ENCODE assay signal across 10 cellular contexts in genomic region chr1:158002630-158003408, GRCh38. TPM values are rescaled to one million over a fixed set of nuclear protein-coding genes. Genes with fewer than 3 reads are reported as not detected.
DNase-seq lines count a peak whose midpoint lies in the region; ATAC-seq and TF ChIP-seq lines count a peak whose summit lies in the region.
"Had no signal": no experiment of that assay in that cellular context is flagged by ENCODE, and none has a peak within 500 bp of the region (broad histone marks: within the 10 kb centered on the region; RNA-seq: fewer than 3 reads in every experiment).

No MANE protein-coding gene starts in this region.

- peak overlapping the region; percentile 67 for H3K4me3 ChIP-seq in SK-N-MC
- peak overlapping the region; percentile 22 for H3K4me3 ChIP-seq in fibroblast of the aortic adventitia (ENCODE audit: low read depth, low read length)
- H3K4me3 ChIP-seq: BLaER1 had no signal

- no peaks in the 10 kb centered on the region for H3K9me3 ChIP-seq in SK-N-MC (ENCODE audit: low read depth, low read length)
- H3K9me3 ChIP-seq: BLaER1 had no signal

- H3K4me1 Mint-ChIP-seq in progenitor cell of endocrine pancreas (ENCODE audit: low read depth), result peaks cover 60% of the 10 kb centered on the region

- DNase-seq in COLO829 (ENCODE audit: low spot score), result peak; percentile 81
- DNase-seq in SK-N-MC (ENCODE audit: low read depth, low spot score), result no peak
- DNase-seq in fibroblast of the aortic adventitia (ENCODE audit: low read depth), result no peak
- DNase-seq in progenitor cell of endocrine pancreas (ENCODE audit: low spot score, unreplicated experiment), result no peak
- DNase-seq in NCI-H2171 treated with DMSO at 0.1 percent for 48 hours (lab: John Stamatoyannopoulos, UW), result no peak
- DNase-seq in A172 (ENCODE audit: low spot score), result no peak
- no peak for DNase-seq in SW 1271 (lab: John Stamatoyannopoulos, UW)
- DNase-seq: KG1 had no signal

- peak overlapping the region; percentile 92 for H3K27ac ChIP-seq in SK-N-MC
- H3K27ac ChIP-seq: BLaER1 had no signal

- no peaks in the 10 kb centered on the region for H3K27me3 Mint-ChIP-seq in progenitor cell of endocrine pancreas

- H3K9ac ChIP-seq in SK-N-MC (ENCODE audit: insufficient read length), result peak overlapping the region; percentile 35
- H3K9ac ChIP-seq: BLaER1 had no signal

- no peaks in the 10 kb centered on the region for H3K36me3 ChIP-seq in SK-N-MC (ENCODE audit: insufficient read depth, low read length)
- H3K36me3 ChIP-seq: BLaER1 had no signal

- ATAC-seq in GM21447 (IDR thresholded peaks at IDR 0.05; ENCODE audit: unreplicated experiment), result no peak

- TF ChIP-seq CTCF in fibroblast of the aortic adventitia (IDR thresholded peaks at IDR 0.05; ENCODE audit: insufficient read depth, low read length) (no peak), progenitor cell of endocrine pancreas (IDR thresholded peaks at IDR 0.05; ENCODE audit: unreplicated experiment) (no peak)

- peaks cover 2% of the 10 kb centered on the region for H3K36me3 Mint-ChIP-seq in progenitor cell of endocrine pancreas (ENCODE audit: insufficient read depth)

- H3K9me3 Mint-ChIP-seq in progenitor cell of endocrine pancreas (ENCODE audit: low read depth), result no peaks in the 10 kb centered on the region

- H3K4me3 Mint-ChIP-seq in progenitor cell of endocrine pancreas (ENCODE audit: low read depth), result no peak overlapping the region

- peak overlapping the region; percentile 95 for H3K27ac Mint-ChIP-seq in progenitor cell of endocrine pancreas

RNA-seq across cellular contexts. Expression of gene KIRREL1, which starts 9.4 kb away (rescaled TPM):
- total RNA-seq in fibroblast of the aortic adventitia (ENCODE audit: low replicate concordance) (96.8 and 96.9 TPM in 2 replicates), progenitor cell of endocrine pancreas (43.8 and 46.3 TPM in 2 replicates)
- 145 and 179 TPM in 2 replicates for total RNA-seq in A172 (2014; rRNA removed; shearing (Covaris generic))
